Comparison of ENCODE assay signal across 9 cellular contexts in the genomic region with DNA sequence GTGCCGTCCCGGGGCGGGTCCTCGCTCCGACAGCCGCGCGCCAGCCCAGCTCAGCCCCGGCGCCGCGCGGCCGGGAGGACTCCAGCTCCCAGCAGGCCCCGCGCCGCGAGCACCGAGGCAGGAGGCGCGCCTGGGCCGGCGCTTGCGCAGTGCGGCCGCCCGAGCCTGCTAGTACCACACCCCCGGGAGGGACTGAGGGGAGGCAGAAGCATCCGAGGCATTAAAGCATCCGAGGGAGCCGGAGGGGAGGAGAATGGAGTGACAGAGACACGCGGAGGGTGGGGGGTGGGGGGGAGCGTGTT. TPM values are rescaled to one million over a fixed set of nuclear protein-coding genes. Genes with fewer than 3 reads are reported as not detected.
DNase-seq lines count a peak whose midpoint lies in the region; ATAC-seq, FAIRE-seq and TF ChIP-seq lines count a peak whose summit lies in the region.
"Had no signal": no experiment of that assay in that cellular context is flagged by ENCODE, and none has a peak within 500 bp of the region (broad histone marks: within the 10 kb centered on the region; RNA-seq: fewer than 3 reads in every experiment).

TSS of gene GRK5 (plus strand) at position 205 of the 302 bp plus-strand sequence. CDS start 347 bp downstream, outside the sequence.

- in situ Hi-C loops in HepG2 (cut with HindIII; ENCODE audit: extremely low pct_ligation_motif_present, low pct_unique_long_range_greater_than_20kb) = no loop called here

- peak in 1 of 2 experiments; percentile 60; a peak in 2 of 4 replicates for TF ChIP-seq POLR2A in HepG2 (IDR thresholded peaks at IDR 0.05; ENCODE audit: insufficient read depth in 1 of 2, low read depth in 2 of 2, low read length in 2 of 2)

- H3K36me3 ChIP-seq in BLaER1 treated with 17β-estradiol and CSF1 and Interleukin-3, amounts not matched to agents 10 nM and 100 nM = no peaks in the 10 kb centered on the region
- H3K36me3 ChIP-seq in HepG2 (replicated peaks in 1 of 2; ENCODE audit: control insufficient read depth in 1 of 2, insufficient read depth in 2 of 2, low read length in 2 of 2) = peaks cover 0 to 4% of the 10 kb centered on the region in 2 experiments; a peak in 1 of 5 replicates

- peak within 1 kb of the TSS; percentile 96 to 100 (median 99) for H3K4me2 ChIP-seq in BLaER1 treated with 17β-estradiol and CSF1 and Interleukin-3, amounts not matched to agents 10 nM and 100 nM
- H3K4me2 ChIP-seq in HepG2 (ENCODE audit: low read depth, low read length) = peak within 1 kb of the TSS; percentile 99

- no peak for TF ChIP-seq RAD21 in HepG2 (CRISPR knock-in tag; IDR thresholded peaks at IDR 0.05)

- BruUV-seq in HepG2 (replicated peaks; lab: Mats Ljungman, UMichigan) = no TSS peak

- H3K9me3 ChIP-seq in BLaER1 treated with 17β-estradiol and CSF1 and Interleukin-3, amounts not matched to agents 10 nM and 100 nM (replicated peaks in 1 of 11) = no peaks in the 10 kb centered on the region
- no peaks in the 10 kb centered on the region for H3K9me3 ChIP-seq in HepG2 (ENCODE audit: low read length)

- peaks cover 0 to 17% (median 14%) of the 10 kb centered on the region in 11 experiments; a peak in 9 of 22 replicates for H4K20me1 ChIP-seq in BLaER1 treated with 17β-estradiol and CSF1 and Interleukin-3, amounts not matched to agents 10 nM and 100 nM
- H4K20me1 ChIP-seq in HepG2 (ENCODE audit: insufficient read depth, low read length) = no peaks in the 10 kb centered on the region

- intact Hi-C loops in HepG2 (cut with micrococcal nuclease; ENCODE audit: unreplicated experiment) = no loop called here

- peak within 1 kb of the TSS; percentile 84 to 98 (median 95) for H3K9ac ChIP-seq in BLaER1 treated with 17β-estradiol and CSF1 and Interleukin-3, amounts not matched to agents 10 nM and 100 nM
- H3K9ac ChIP-seq in HepG2 (ENCODE audit: insufficient read depth, low read depth, low read length) = peak within 1 kb of the TSS; percentile 83

- under 1% methylated on average over 26 of the region's 34 CpGs for whole genome bisulfite sequencing in HepG2 (ENCODE audit: low lambda C conversion rate)

- peak within 1 kb of the TSS; percentile 75 to 86 (median 79) for H3K4me3 ChIP-seq in BLaER1 treated with 17β-estradiol and CSF1 and Interleukin-3, amounts not matched to agents 10 nM and 100 nM
- peak within 1 kb of the TSS; percentile 75 to 97 (median 95) for H3K4me3 ChIP-seq in HepG2 (replicated peaks in 1 of 3; ENCODE audit: insufficient read depth in 1 of 3, low read depth in 2 of 3, low read length in 3 of 3)

- DNase-seq in NCI-H774 (lab: John Stamatoyannopoulos, UW) (peak; percentile 73), dermis blood vessel endothelial cell (peak; percentile 97), HepG2 (ENCODE audit: low spot score) (peak; percentile 90)
- DNase-seq in activated CD4-positive, alpha-beta T cell treated with anti-CD3 and anti-CD28 coated beads, Interleukin-2, amount 50 U/mL, for 48 hours = peak; percentile 90
- peak; percentile 93 for DNase-seq in stimulated activated CD4-positive, alpha-beta T cell treated with anti-CD3 and anti-CD28 coated beads, Interleukin-4, amount 100 ng/mL, for 1 hour

- CTCF ChIA-PET in HepG2 (lab: Yijun Ruan, JAX; ENCODE audit: low intra/inter-chr PET ratio, low total read pairs) = interaction anchor here (1.2 to 2.5 kb wide), 3 partner anchors 64 to 237 kb away, joined by 6 to 14 read pairs (median 7); no protein-coding TSS in a partner anchor

- ATAC-seq in GM19372 (IDR thresholded peaks at IDR 0.05; ENCODE audit: low read depth, unreplicated experiment) (peak; percentile 75), HG03521 (IDR thresholded peaks at IDR 0.05; ENCODE audit: unreplicated experiment) (peak; percentile 71), HepG2 (peak; percentile 86)

- H3K4me1 ChIP-seq in BLaER1 treated with 17β-estradiol and CSF1 and Interleukin-3, amounts not matched to agents 10 nM and 100 nM = peaks cover 25 to 36% (median 28%) of the 10 kb centered on the region in 10 experiments
- peaks cover 59% of the 10 kb centered on the region for H3K4me1 ChIP-seq in HepG2 (ENCODE audit: insufficient read depth, low read length)

- peak; percentile 18 for FAIRE-seq in HepG2 (lab: Jason Lieb, UNC)
- FAIRE-seq: islet of Langerhans had no signal

- peaks cover 37% of the 10 kb centered on the region for H3K79me2 ChIP-seq in HepG2 (ENCODE audit: insufficient read depth, low read length)

- H3K27me3 ChIP-seq in BLaER1 treated with 17β-estradiol and CSF1 and Interleukin-3, amounts not matched to agents 10 nM and 100 nM = peaks cover 39 to 48% (median 48%) of the 10 kb centered on the region in 11 experiments
- H3K27me3 ChIP-seq in HepG2 (ENCODE audit: control insufficient read depth in 1 of 2, insufficient read depth in 2 of 2, low read length in 2 of 2) = no peaks in the 10 kb centered on the region; a peak in 2 of 5 replicates

- no peak for TF ChIP-seq CTCF in HepG2 (CRISPR knock-in tag; IDR thresholded peaks at IDR 0.05)

- POLR2A ChIA-PET in HepG2 (lab: Yijun Ruan, JAX) = interaction anchor here (0.7 to 5.2 kb wide), 25 partner anchors 9 to 240 kb away, joined by 3 to 51 read pairs (median 4); no protein-coding TSS in a partner anchor

- TF ChIP-seq EP300 in HepG2 (IDR thresholded peaks at IDR 0.05; ENCODE audit: low read depth in 2 of 2, low read length in 2 of 2) (no peak), HepG2 (CRISPR knock-in tag; IDR thresholded peaks at IDR 0.05; ENCODE audit: borderline replicate concordance) (no peak)

- no peak within 1 kb of the TSS for H2AFZ ChIP-seq in HepG2 (ENCODE audit: low read length)

- H3K27ac ChIP-seq in BLaER1 treated with 17β-estradiol and CSF1 and Interleukin-3, amounts not matched to agents 10 nM and 100 nM = peak within 1 kb of the TSS; percentile 75 to 99 (median 95)
- peak within 1 kb of the TSS; percentile 93 for H3K27ac ChIP-seq in HepG2 (ENCODE audit: extremely low read length, insufficient read depth, low read length)

TF ChIP-seq in HepG2, 621 proteins besides CTCF, POLR2A, EP300 and RAD21 (continues in another document):
- TF ChIP-seq SOX6 (IDR thresholded peaks at IDR 0.05) (no peak), SOX6 (CRISPR knock-in tag; IDR thresholded peaks at IDR 0.05) (0 out of 2 replicates have a peak, but pooled peaks have one; percentile 11), SRY (CRISPR knock-in tag; IDR thresholded peaks at IDR 0.05) (no peak), ZC3H4 (CRISPR knock-in tag; IDR thresholded peaks at IDR 0.05; ENCODE audit: borderline replicate concordance) (peak; percentile 51; the same call in 1 of the 2 replicates), SUZ12 (IDR thresholded peaks at IDR 0.05; ENCODE audit: low read depth, low read length) (peak; percentile 53; the same call in 1 of the 2 replicates), RAD51 (IDR thresholded peaks at IDR 0.05; ENCODE audit: borderline replicate concordance) (no peak), ZNF180 (CRISPR knock-in tag; IDR thresholded peaks at IDR 0.05; ENCODE audit: borderline replicate concordance, low read depth) (no peak), E2F5 (CRISPR knock-in tag; conservative IDR thresholded peaks at IDR 0.05) (peak; percentile 40; the same call in 1 of the 2 replicates), ZSCAN31 (CRISPR knock-in tag; IDR thresholded peaks at IDR 0.05; ENCODE audit: low read depth) (0 out of 2 replicates have a peak, but pooled peaks have one; percentile 7), GABPB1 (CRISPR knock-in tag; IDR thresholded peaks at IDR 0.05) (peak; percentile 41; the same call in 1 of the 2 replicates), THAP11 (CRISPR knock-in tag; IDR thresholded peaks at IDR 0.05) (peak; percentile 92)

RNA-seq across cellular contexts. Expression of gene GRK5, which starts in this region (rescaled TPM):
- total RNA-seq in dermis blood vessel endothelial cell (47.0 and 57.9 TPM in 2 replicates), HepG2 (2016; rRNA removed; fragmentation: Illumina TruSeq; extraction: Trizol) (12.6 and 12.8 TPM in 2 replicates)
- total RNA-seq in HepG2 (2016; cell fraction: cytosol; rRNA removed; fragmentation: Illumina TruSeq; extraction: Trizol; ENCODE audit: low read depth) = 6.3 and 7.7 TPM in 2 replicates
- 11.4 and 13.0 TPM in 2 replicates for total RNA-seq in HepG2 (2016; cell fraction: insoluble cytoplasmic fraction; rRNA removed; fragmentation: Illumina TruSeq; extraction: Trizol)
- 18.1 and 19.4 TPM in 2 replicates for total RNA-seq in HepG2 (2016; cell fraction: membrane; rRNA removed; fragmentation: Illumina TruSeq; extraction: Trizol)
- total RNA-seq in HepG2 (2016; cell fraction: nucleus; rRNA removed; fragmentation: Illumina TruSeq; extraction: Trizol) = 6.4 and 8.1 TPM in 2 replicates
- polyA plus RNA-seq in HepG2 (2011; rRNA removed) = 10.4 and 11.5 TPM in 2 replicates
- polyA plus RNA-seq in HepG2 (2011; cell fraction: cytosol; rRNA removed) = 10.0 and 11.4 TPM in 2 replicates
- polyA plus RNA-seq in HepG2 (2011; cell fraction: nucleus; rRNA removed) = 11.8 and 12.9 TPM in 2 replicates
- 10.9 and 14.3 TPM in 2 replicates for polyA plus RNA-seq in HepG2 (2012)
- polyA plus RNA-seq in HepG2 (2016; cell fraction: cytosol; fragmentation: Illumina TruSeq; extraction: Trizol; ENCODE audit: low read depth) = 7.6 and 7.7 TPM in 2 replicates
- polyA plus RNA-seq in HepG2 (2016; cell fraction: insoluble cytoplasmic fraction; fragmentation: Illumina TruSeq; extraction: Trizol; ENCODE audit: low read depth) = 14.0 and 15.2 TPM in 2 replicates
- 16.0 and 16.9 TPM in 2 replicates for polyA plus RNA-seq in HepG2 (2016; cell fraction: membrane; fragmentation: Illumina TruSeq; extraction: Trizol; ENCODE audit: low read depth)
- 15.4 and 17.0 TPM in 2 replicates for polyA plus RNA-seq in HepG2 (2016; cell fraction: nucleus; fragmentation: Illumina TruSeq; extraction: Trizol; ENCODE audit: insufficient read depth, low read depth)
- 5.5 and 9.4 TPM in 2 replicates for polyA minus RNA-seq in HepG2 (2011; rRNA and poly(A)+ RNA removed; ENCODE audit: low replicate concordance)
- polyA minus RNA-seq in HepG2 (2011; cell fraction: cytosol; rRNA and poly(A)+ RNA removed) = 5.5 and 8.2 TPM in 2 replicates
- polyA minus RNA-seq in HepG2 (2011; cell fraction: nucleus; rRNA and poly(A)+ RNA removed) = 5.2 and 6.5 TPM in 2 replicates

Comparison
In these comparisons a context has a peak if more than half of its experiments do, and no peak if none do; other contexts are left out.
1. Peak in every context shown above with its lines: DNase-seq, ATAC-seq, H3K4me3 ChIP-seq and H3K27ac ChIP-seq.